8 cellular contexts compared by ENCODE assay signal in the genomic region with DNA sequence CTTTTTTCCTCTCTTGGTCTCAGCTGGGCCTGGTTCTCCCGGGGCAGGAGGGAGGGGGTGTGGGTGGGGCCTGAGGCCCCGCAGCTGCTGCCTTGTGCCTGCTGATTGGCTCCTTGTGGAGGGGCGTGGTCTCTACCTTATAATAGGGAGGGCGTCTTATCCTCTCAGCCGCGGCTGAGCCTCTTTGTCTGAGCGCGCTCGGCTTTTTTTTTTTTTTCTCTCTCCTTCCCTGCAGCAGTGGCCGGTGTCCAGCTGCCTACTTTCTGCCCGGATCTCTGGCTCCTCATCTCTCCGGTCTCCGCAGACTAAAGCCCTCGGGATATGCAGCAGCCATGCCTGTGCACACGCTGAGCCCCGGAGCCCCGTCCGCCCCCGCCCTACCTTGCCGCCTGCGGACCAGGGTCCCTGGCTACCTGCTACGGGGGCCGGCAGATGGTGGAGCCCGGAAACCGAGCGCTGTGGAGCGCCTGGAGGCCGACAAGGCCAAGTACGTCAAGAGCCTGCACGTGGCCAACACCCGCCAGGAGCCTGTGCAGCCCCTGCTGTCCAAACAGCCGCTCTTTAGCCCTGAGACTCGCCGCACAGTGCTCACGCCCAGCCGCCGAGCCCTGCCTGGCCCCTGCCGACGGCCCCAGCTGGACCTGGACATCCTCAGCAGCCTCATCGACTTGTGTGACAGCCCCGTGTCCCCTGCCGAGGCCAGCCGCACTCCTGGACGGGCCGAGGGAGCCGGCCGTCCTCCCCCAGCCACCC. TPM values are rescaled to one million over a fixed set of nuclear protein-coding genes. Genes with fewer than 3 reads are reported as not detected.
DNase-seq lines count a peak whose midpoint lies in the region; ATAC-seq and TF ChIP-seq lines count a peak whose summit lies in the region.

No MANE protein-coding gene starts in this region.

- H3K9me3 ChIP-seq in Panc1 (ENCODE audit: control insufficient read depth, insufficient read depth, low read depth, low read length): no peaks in the 10 kb centered on the region

- POLR2A ChIA-PET in Panc1 (lab: Charles Lee): no interaction called here

- DNase-seq in Caki2 (ENCODE audit: low read depth) (peak; percentile 86), HuH-7.5 (ENCODE audit: low spot score) (peak; percentile 59), Panc1 (ENCODE audit: low read depth, low spot score) (no peak), fibroblast of pulmonary artery (ENCODE audit: low read depth) (peak; percentile 93), nephron progenitor cell (peak; percentile 92)
- peak; percentile 81 to 94 (median 84) for DNase-seq in stimulated activated naive CD4-positive, alpha-beta T cell (lab: John Stamatoyannopoulos, UW)

- peak overlapping the region; percentile 15 for H3K27ac Mint-ChIP-seq in activated T-helper 17 cell treated with anti-CD3 and anti-CD28 coated beads, Interleukin-2, amount 50 U/mL, for 72 hours
- H3K27ac Mint-ChIP-seq in nephron progenitor cell: no peak overlapping the region

- TF ChIP-seq CTCF in Panc1 (IDR thresholded peaks at IDR 0.05): no peak
- TF ChIP-seq CTCF in fibroblast of pulmonary artery (IDR thresholded peaks at IDR 0.05; ENCODE audit: low read length, missing control alignments): no peak
- no peak for TF ChIP-seq CTCF in nephron progenitor cell (IDR thresholded peaks at IDR 0.05)

- peak; percentile 95 for ATAC-seq in GM21515 (IDR thresholded peaks at IDR 0.05; ENCODE audit: unreplicated experiment)
- peak; percentile 75 for ATAC-seq in Panc1
- peak; percentile 98 for ATAC-seq in activated T-helper 17 cell treated with anti-CD3 and anti-CD28 coated beads, Interleukin-2, amount 50 U/mL, for 72 hours (replicated peaks)

- no peaks in the 10 kb centered on the region for H3K27me3 ChIP-seq in Panc1 (ENCODE audit: control insufficient read depth, insufficient read depth, low read length)

- peak overlapping the region; percentile 84 for H3K4me3 Mint-ChIP-seq in activated T-helper 17 cell treated with anti-CD3 and anti-CD28 coated beads, Interleukin-2, amount 50 U/mL, for 72 hours
- H3K4me3 Mint-ChIP-seq in nephron progenitor cell: peak overlapping the region; percentile 80

- BruUV-seq in Panc1 (replicated peaks; lab: Mats Ljungman, UMichigan): no TSS peak

- H3K36me3 Mint-ChIP-seq in activated T-helper 17 cell treated with anti-CD3 and anti-CD28 coated beads, Interleukin-2, amount 50 U/mL, for 72 hours (ENCODE audit: low read depth): peaks cover 10% of the 10 kb centered on the region
- no peaks in the 10 kb centered on the region for H3K36me3 Mint-ChIP-seq in nephron progenitor cell (ENCODE audit: low read depth)

- H3K4me1 ChIP-seq in Panc1 (ENCODE audit: control insufficient read depth, insufficient read depth, low read length): peaks cover 8% of the 10 kb centered on the region

- peaks cover 3% of the 10 kb centered on the region; the same call in 1 of the 2 replicates for H3K36me3 ChIP-seq in Panc1 (ENCODE audit: control insufficient read depth, insufficient read depth, low read length)

- in situ Hi-C loops in Caki2 (cut with HindIII; ENCODE audit: low pct_unique_long_range_greater_than_20kb, low sequenced_read_pairs): no loop called here
- in situ Hi-C loops in Panc1 (cut with HindIII; ENCODE audit: low pct_unique_long_range_greater_than_20kb, low sequenced_read_pairs): no loop called here

- H3K4me1 Mint-ChIP-seq in activated T-helper 17 cell treated with anti-CD3 and anti-CD28 coated beads, Interleukin-2, amount 50 U/mL, for 72 hours: peaks cover 19% of the 10 kb centered on the region
- peaks cover 29% of the 10 kb centered on the region for H3K4me1 Mint-ChIP-seq in nephron progenitor cell

- no peaks in the 10 kb centered on the region for H3K27me3 Mint-ChIP-seq in activated T-helper 17 cell treated with anti-CD3 and anti-CD28 coated beads, Interleukin-2, amount 50 U/mL, for 72 hours
- H3K27me3 Mint-ChIP-seq in nephron progenitor cell (ENCODE audit: low read depth, poor library complexity): peaks cover 71% of the 10 kb centered on the region

- CTCF ChIA-PET in Panc1 (lab: Charles Lee): interaction anchor here (0.5 to 0.7 kb wide), 3 partner anchors 27 to 458 kb away, joined by 4 to 13 read pairs (median 5); no protein-coding TSS in a partner anchor

- H3K9me3 Mint-ChIP-seq in activated T-helper 17 cell treated with anti-CD3 and anti-CD28 coated beads, Interleukin-2, amount 50 U/mL, for 72 hours: no peaks in the 10 kb centered on the region
- H3K9me3 Mint-ChIP-seq in nephron progenitor cell: no peaks in the 10 kb centered on the region

- intact Hi-C loops in Panc1 (cut with micrococcal nuclease; ENCODE audit: unreplicated experiment): no loop called here

- H3K4me3 ChIP-seq in Panc1 (ENCODE audit: low read depth in 2 of 2, low read length in 2 of 2) (peak overlapping the region in 1 of 2 experiments; percentile 8; a peak in 1 of 4 replicates), fibroblast of pulmonary artery (replicated peaks; ENCODE audit: low read depth, low read length) (peak overlapping the region; percentile 42)

- H3K27ac ChIP-seq in Panc1 (ENCODE audit: low read length): no peak overlapping the region

RNA-seq across cellular contexts. Expression of a gene that starts 11.1 kb away (rescaled TPM):
- 7.3 and 14.9 TPM in 2 replicates for total RNA-seq in Caki2 (2014; rRNA removed; shearing (Covaris generic); ENCODE audit: low replicate concordance)
- total RNA-seq in Panc1 (2021; ENCODE audit: unreplicated experiment): 7.8 TPM
- polyA plus RNA-seq in Panc1 (2012; ENCODE audit: insufficient read length): 7.6 TPM
- 10 to 100 TPM; 17.4 to 20.8 TPM for total RNA-seq in activated T-helper 17 cell treated with anti-CD3 and anti-CD28 coated beads, Interleukin-2, amount 50 U/mL, for 72 hours
